In genomic region chr15:92714071-92714456, GRCh38 we compare ENCODE assay signal across 8 cellular contexts. TPM values are rescaled to one million over a fixed set of nuclear protein-coding genes. Genes with fewer than 3 reads are reported as not detected.
DNase-seq lines count a peak whose midpoint lies in the region; ATAC-seq and TF ChIP-seq lines count a peak whose summit lies in the region.

No MANE protein-coding gene starts in this region.

- H3K27ac Mint-ChIP-seq in CD8-positive, alpha-beta T cell, result no peak overlapping the region

- H3K4me1 ChIP-seq in CD8-positive, alpha-beta T cell (ENCODE audit: insufficient read depth, low read length), result peaks cover 9% of the 10 kb centered on the region
- no peaks in the 10 kb centered on the region for H3K4me1 ChIP-seq in MM.1S (ENCODE audit: low read length)
- peaks cover 0 to 4% of the 10 kb centered on the region in 2 donors for H3K4me1 ChIP-seq in breast epithelium
- H3K4me1 ChIP-seq in skeletal muscle satellite cell (ENCODE audit: control insufficient read depth, insufficient read depth, low read length), result peaks cover 4% of the 10 kb centered on the region

- intact Hi-C loops in CD8-positive, alpha-beta T cell (cut with DNase I, micrococcal nuclease), result loop anchor here in 1 of 2 experiments (2.0 to 5.0 kb wide), 3 partner anchors 435 to 1411 kb away; no protein-coding TSS in a partner anchor
- intact Hi-C loops in breast epithelium (cut with DNase I; ENCODE audit: low total_unique reads), result no loop called here

- H3K4me2 ChIP-seq in MM.1S (ENCODE audit: low read depth, low read length) (peak overlapping the region; percentile 98), skeletal muscle satellite cell (ENCODE audit: low read length) (peak overlapping the region; percentile 93)

- no peak for ATAC-seq in CD8-positive, alpha-beta T cell
- ATAC-seq in GM19452 (IDR thresholded peaks at IDR 0.05; ENCODE audit: unreplicated experiment), result peak; percentile 29

- peak overlapping the region; percentile 60 for H3K4me3 ChIP-seq in CD8-positive, alpha-beta T cell (ENCODE audit: low read depth, low read length)
- peak overlapping the region; percentile 73 for H3K4me3 ChIP-seq in MM.1S (ENCODE audit: low read length)
- peak overlapping the region; percentile 55 to 70 (median 55) for H3K4me3 ChIP-seq in breast epithelium
- H3K4me3 ChIP-seq in skeletal muscle satellite cell (ENCODE audit: low read length), result peak overlapping the region; percentile 76

- H3K4me3 Mint-ChIP-seq in CD8-positive, alpha-beta T cell, result peak overlapping the region; percentile 79

- CTCF ChIA-PET in CD8-positive, alpha-beta T cell (lab: Charles Lee), result interaction anchor here (0.6 to 3.0 kb wide), 13 partner anchors 9 to 865 kb away, joined by 3 to 20 read pairs (median 5); no protein-coding TSS in a partner anchor

- no peaks in the 10 kb centered on the region for H3K36me3 ChIP-seq in CD8-positive, alpha-beta T cell (ENCODE audit: insufficient read depth, low read length)
- H3K36me3 ChIP-seq in MM.1S (replicated peaks; ENCODE audit: insufficient read depth, low read length) (no peaks in the 10 kb centered on the region), breast epithelium (no peaks in the 10 kb centered on the region), skeletal muscle satellite cell (ENCODE audit: insufficient read depth, low read length) (no peaks in the 10 kb centered on the region)

- TF ChIP-seq CTCF in CD8-positive, alpha-beta T cell (IDR thresholded peaks at IDR 0.05), result no peak
- no peak for TF ChIP-seq CTCF in MM.1S (IDR thresholded peaks at IDR 0.05; ENCODE audit: low read length)
- no peak for TF ChIP-seq CTCF in breast epithelium (IDR thresholded peaks at IDR 0.05)

- peak overlapping the region; percentile 93 for H2AFZ ChIP-seq in MM.1S (ENCODE audit: low read length)

- no peaks in the 10 kb centered on the region for H3K9me3 Mint-ChIP-seq in CD8-positive, alpha-beta T cell

- no peak overlapping the region for H3K27ac ChIP-seq in CD8-positive, alpha-beta T cell (ENCODE audit: low read depth, low read length)
- H3K27ac ChIP-seq in MM.1S (ENCODE audit: low read length) (no peak overlapping the region), breast epithelium (peak overlapping the region; percentile 78 to 87)

- no peaks in the 10 kb centered on the region for H3K79me2 ChIP-seq in MM.1S (ENCODE audit: low read length)

- H3K9me3 ChIP-seq in CD8-positive, alpha-beta T cell (ENCODE audit: low read length), result no peaks in the 10 kb centered on the region
- H3K9me3 ChIP-seq in MM.1S (replicated peaks; ENCODE audit: insufficient read depth, low read length) (no peaks in the 10 kb centered on the region), breast epithelium (no peaks in the 10 kb centered on the region), skeletal muscle satellite cell (replicated peaks; ENCODE audit: low read length) (no peaks in the 10 kb centered on the region)

- H3K36me3 Mint-ChIP-seq in CD8-positive, alpha-beta T cell, result no peaks in the 10 kb centered on the region

- H4K20me1 ChIP-seq in MM.1S (ENCODE audit: insufficient read depth, low read length), result no peaks in the 10 kb centered on the region

- no peak for TF ChIP-seq POLR2A in breast epithelium (IDR thresholded peaks at IDR 0.05)

- H3F3A ChIP-seq in MM.1S (ENCODE audit: insufficient read depth, low read length), result no peaks in the 10 kb centered on the region

- peak in 1 of 7 experiments; percentile 22 for DNase-seq in CD8-positive, alpha-beta T cell
- DNase-seq in MM.1S (no peak), breast epithelium (ENCODE audit: low spot score in 2 of 2) (peak in 1 of 2 donors; percentile 39), iPS-NIHi7 (ENCODE audit: extremely low spot score) (peak; percentile 51), OCI-M2 (lab: John Stamatoyannopoulos, UW; ENCODE audit: unreplicated experiment) (no peak), NCI-H128 (lab: John Stamatoyannopoulos, UW; ENCODE audit: unreplicated experiment) (no peak)

- peaks cover 12% of the 10 kb centered on the region for H3K4me1 Mint-ChIP-seq in CD8-positive, alpha-beta T cell (ENCODE audit: low read depth)

- no peaks in the 10 kb centered on the region for H3K27me3 ChIP-seq in CD8-positive, alpha-beta T cell (ENCODE audit: insufficient read depth, low read length)
- H3K27me3 ChIP-seq in MM.1S (replicated peaks; ENCODE audit: insufficient read depth, low read length) (no peaks in the 10 kb centered on the region), breast epithelium (no peaks in the 10 kb centered on the region), skeletal muscle satellite cell (ENCODE audit: control insufficient read depth, insufficient read depth, low read length) (peaks cover 7% of the 10 kb centered on the region)

- H3K9ac ChIP-seq in MM.1S (ENCODE audit: low read length), result peak overlapping the region; percentile 42; the same call in 1 of the 2 replicates
- H3K9ac ChIP-seq in skeletal muscle satellite cell (ENCODE audit: low read depth, low read length), result peak overlapping the region; percentile 80

- no peaks in the 10 kb centered on the region for H3K9me2 ChIP-seq in MM.1S (replicated peaks; ENCODE audit: insufficient read depth, low read length)

- H3K27me3 Mint-ChIP-seq in CD8-positive, alpha-beta T cell (ENCODE audit: low read depth), result peaks cover 22% of the 10 kb centered on the region

- POLR2A ChIA-PET in CD8-positive, alpha-beta T cell (lab: Charles Lee), result no interaction called here

RNA-seq across cellular contexts. Expression of gene FAM174B, which starts 58.5 kb away (rescaled TPM):
- 1 to 10 TPM; 1.4 to 1.8 TPM for total RNA-seq in CD8-positive, alpha-beta T cell
- total RNA-seq in breast epithelium, result 10 to 100 TPM in 2 of 3 donors, 1 to 10 TPM in 1; 4.3 to 34.7 (median 20.6) TPM
- 0.25 and 0.66 TPM in 2 replicates for total RNA-seq in skeletal muscle satellite cell (2012; rRNA removed)

Comparison
In these comparisons a context has a peak if more than half of its experiments do, and no peak if none do; other contexts are left out.
1. H3K27ac ChIP-seq: peak in breast epithelium (2 of 2); none in CD8-positive, alpha-beta T cell (single experiment) and MM.1S (single experiment).
2. Peak in every context shown above with its lines, with median percentiles within 50 percentile points of each other: H3K4me3 ChIP-seq.